10 cellular contexts compared by ENCODE assay signal in genomic region chr20:17612975-17613327, GRCh38. TPM values are rescaled to one million over a fixed set of nuclear protein-coding genes. Genes with fewer than 3 reads are reported as not detected.
DNase-seq lines count a peak whose midpoint lies in the region; ATAC-seq, FAIRE-seq and TF ChIP-seq lines count a peak whose summit lies in the region.
"Had no signal": no experiment of that assay in that cellular context is flagged by ENCODE, and none has a peak within 500 bp of the region (broad histone marks: within the 10 kb centered on the region; RNA-seq: fewer than 3 reads in every experiment).

No MANE protein-coding gene starts in this region.

- TF ChIP-seq POLR2A in GM12892 (IDR thresholded peaks at IDR 0.05; ENCODE audit: low read depth, low read length), result no peak

- peaks cover 12% of the 10 kb centered on the region for H3K36me3 Mint-ChIP-seq in endothelial cell (ENCODE audit: low read depth, unreplicated experiment)
- H3K36me3 Mint-ChIP-seq in progenitor cell of endocrine pancreas (ENCODE audit: insufficient read depth), result peaks cover 13% of the 10 kb centered on the region

- CTCF ChIA-PET in RWPE1 (lab: Yijun Ruan, JAX), result interaction anchor here (0.6 kb wide), 1 partner anchor 108 kb away, joined by 4 read pairs; no protein-coding TSS in a partner anchor

- no peak for FAIRE-seq in GM12892 (lab: Jason Lieb, UNC)

- no peaks in the 10 kb centered on the region for H3K9me3 Mint-ChIP-seq in endothelial cell (ENCODE audit: unreplicated experiment)
- H3K9me3 Mint-ChIP-seq in progenitor cell of endocrine pancreas (ENCODE audit: low read depth), result no peaks in the 10 kb centered on the region
- H3K9me3 Mint-ChIP-seq: activated B cell treated with CpG ODN at 0.5 μM for 24 hours had no signal

- H3K4me3 Mint-ChIP-seq in endothelial cell (ENCODE audit: unreplicated experiment) (no peak overlapping the region), progenitor cell of endocrine pancreas (ENCODE audit: low read depth) (no peak overlapping the region)
- H3K4me3 Mint-ChIP-seq: activated B cell treated with CpG ODN at 0.5 μM for 24 hours had no signal

- H3K4me1 Mint-ChIP-seq in endothelial cell (ENCODE audit: unreplicated experiment) (peaks cover 3% of the 10 kb centered on the region), progenitor cell of endocrine pancreas (ENCODE audit: low read depth) (peaks cover 7% of the 10 kb centered on the region)

- H3K27me3 Mint-ChIP-seq in endothelial cell (ENCODE audit: unreplicated experiment) (peaks cover 17% of the 10 kb centered on the region), progenitor cell of endocrine pancreas (no peaks in the 10 kb centered on the region)
- H3K27me3 Mint-ChIP-seq: activated B cell treated with CpG ODN at 0.5 μM for 24 hours had no signal

- H3K27ac Mint-ChIP-seq in endothelial cell (ENCODE audit: unreplicated experiment), result peak overlapping the region; percentile 90
- H3K27ac Mint-ChIP-seq in progenitor cell of endocrine pancreas, result peak overlapping the region; percentile 88

- peak; percentile 2 for DNase-seq in GM12892 (ENCODE audit: insufficient read length)
- DNase-seq in RWPE1 (ENCODE audit: low spot score), result no peak
- no peak for DNase-seq in endothelial cell (ENCODE audit: low spot score)
- DNase-seq in progenitor cell of endocrine pancreas (ENCODE audit: low spot score, unreplicated experiment), result no peak
- DNase-seq in effector CD8-positive, alpha-beta T cell (lab: John Stamatoyannopoulos, UW), result no peak
- no peak for DNase-seq in HK-2 (ENCODE audit: unreplicated experiment)
- DNase-seq: activated B cell treated with CpG ODN at 0.5 μM for 24 hours, HCEC 1CT, NCI-H1092 treated with DMSO at 0.1 percent for 48 hours had no signal

- POLR2A ChIA-PET in RWPE1 (lab: Yijun Ruan, JAX; ENCODE audit: low non-redundant PET), result no interaction called here

- peak overlapping the region; percentile 76 for H3K27ac ChIP-seq in RWPE1

- ATAC-seq in GM21528 (IDR thresholded peaks at IDR 0.05; ENCODE audit: low FRiP score, unreplicated experiment), result no peak

- TF ChIP-seq CTCF in RWPE1 (conservative IDR thresholded peaks at IDR 0.05; ENCODE audit: low read depth) (no peak), endothelial cell (IDR thresholded peaks at IDR 0.05; ENCODE audit: unreplicated experiment) (no peak), progenitor cell of endocrine pancreas (IDR thresholded peaks at IDR 0.05; ENCODE audit: unreplicated experiment) (no peak)

RNA-seq across cellular contexts. Expression of gene DSTN, which starts 43.1 kb away (rescaled TPM):
- polyA plus RNA-seq in GM12892 (2012; ENCODE audit: missing spikeins), result 46.9 TPM
- total RNA-seq in endothelial cell (ENCODE audit: unreplicated experiment), result 142 TPM
- total RNA-seq in progenitor cell of endocrine pancreas, result 199 and 201 TPM in 2 replicates
